Comparison of ENCODE assay signal across 13 cellular contexts in the genomic region with DNA sequence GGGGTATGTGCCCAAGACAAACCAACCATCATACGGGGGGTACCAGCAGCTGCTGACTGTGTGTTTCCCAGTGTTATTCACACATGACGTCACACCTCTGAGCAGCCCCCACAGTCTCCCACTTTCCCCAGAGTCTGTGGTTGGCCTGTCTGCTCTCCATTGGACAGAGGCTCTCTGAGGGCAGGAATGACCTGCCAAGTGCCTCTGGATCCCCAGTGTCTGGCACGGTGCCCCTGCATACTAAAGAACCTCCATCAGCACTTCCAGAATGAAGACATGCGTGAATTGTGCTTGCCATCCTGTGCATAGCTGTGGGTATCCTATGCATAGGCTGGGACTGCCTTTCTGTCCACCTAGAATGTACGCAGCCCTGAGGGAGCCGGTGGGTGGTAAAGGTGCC. TPM values are rescaled to one million over a fixed set of nuclear protein-coding genes. Genes with fewer than 3 reads are reported as not detected.
DNase-seq lines count a peak whose midpoint lies in the region; ATAC-seq and TF ChIP-seq lines count a peak whose summit lies in the region.
"Had no signal": no experiment of that assay in that cellular context is flagged by ENCODE, and none has a peak within 500 bp of the region (broad histone marks: within the 10 kb centered on the region; RNA-seq: fewer than 3 reads in every experiment).

No MANE protein-coding gene starts in this region.

- H3K27me3 ChIP-seq in KMS-11 (ENCODE audit: insufficient read depth, low read depth) (no peaks in the 10 kb centered on the region), neuronal stem cell (ENCODE audit: control insufficient read depth in 3 of 3, insufficient read depth in 3 of 3, low read depth in 1 of 3, low read length in 3 of 3) (peaks cover 0 to 39% (median 0%) of the 10 kb centered on the region in 3 experiments)

- no peak overlapping the region for H2BK5ac ChIP-seq in neuronal stem cell (ENCODE audit: low read length)

- H2AFZ ChIP-seq in KMS-11 (ENCODE audit: low read depth) (peak overlapping the region; percentile 44), neuronal stem cell (ENCODE audit: low read length) (no peak overlapping the region)

- no peak overlapping the region for H3K23ac ChIP-seq in neuronal stem cell (ENCODE audit: low read depth, low read length, poor library complexity)

- no peaks in the 10 kb centered on the region for H3K79me1 ChIP-seq in neuronal stem cell (ENCODE audit: low read depth, low read length)

- no peak overlapping the region for H2AK5ac ChIP-seq in neuronal stem cell (ENCODE audit: low read depth, low read length)

- DNase-seq in AG10803 (ENCODE audit: low read depth) (peak; percentile 54), coronary artery (ENCODE audit: low spot score) (no peak), neuronal stem cell (ENCODE audit: low spot score) (no peak), NCI-H2081 treated with DMSO at 0.1 percent for 48 hours (lab: John Stamatoyannopoulos, UW) (no peak), mucosa of gallbladder (ENCODE audit: low spot score) (no peak)
- DNase-seq in stimulated activated CD4-positive, alpha-beta T cell treated with anti-CD3 and anti-CD28 coated beads, Interleukin-12 subunit alpha, Interleukin-12 subunit beta, amount 100 ng/mL, for 4 hours = no peak

- no CpG with 5 or more reads among the region's 6 CpGs for WGBS in neuronal stem cell (ENCODE audit: extremely low coverage in 2 of 2, insufficient read length in 2 of 2, insufficient replicate concordance in 1 of 2), 2 donors

- no peak overlapping the region for H4K91ac ChIP-seq in neuronal stem cell (ENCODE audit: low read depth, low read length, poor library complexity)

- no peak overlapping the region for H3K14ac ChIP-seq in neuronal stem cell (ENCODE audit: low read length)

- no peak overlapping the region for H4K8ac ChIP-seq in neuronal stem cell (ENCODE audit: low read depth, low read length)

- H2BK12ac ChIP-seq in neuronal stem cell (ENCODE audit: low read length) = no peak overlapping the region

- no peak overlapping the region for H3K18ac ChIP-seq in neuronal stem cell (ENCODE audit: low read length)

- no peaks in the 10 kb centered on the region for H3K9me3 ChIP-seq in neuronal stem cell (replicated peaks in 1 of 2; ENCODE audit: control insufficient read depth in 2 of 2, insufficient read depth in 1 of 2, low read depth in 1 of 2, low read length in 2 of 2)
- H3K9me3 ChIP-seq: HAP-1 had no signal

- no peaks in the 10 kb centered on the region for H4K20me1 ChIP-seq in KMS-11 (ENCODE audit: insufficient read depth)

- no peak overlapping the region for H2BK120ac ChIP-seq in neuronal stem cell (ENCODE audit: low read depth, low read length)

- no peak overlapping the region for H3K4me2 ChIP-seq in KMS-11
- no peak overlapping the region for H3K4me2 ChIP-seq in neuronal stem cell (ENCODE audit: insufficient read depth, low read length, poor library complexity, severe bottlenecking)

- H3K4me1 ChIP-seq in KMS-11 (ENCODE audit: low read depth, poor library complexity, severe bottlenecking) (no peaks in the 10 kb centered on the region), neuronal stem cell (ENCODE audit: control insufficient read depth in 2 of 2, insufficient read depth in 1 of 2, low read depth in 1 of 2, low read length in 2 of 2) (peaks cover 2 to 12% of the 10 kb centered on the region in 2 donors)

- ATAC-seq in HG03280 (IDR thresholded peaks at IDR 0.05; ENCODE audit: unreplicated experiment) = no peak

- no peak overlapping the region for H3K27ac ChIP-seq in KMS-11
- peak overlapping the region; percentile 84 for H3K27ac ChIP-seq in coronary artery
- no peak overlapping the region for H3K27ac ChIP-seq in neuronal stem cell (replicated peaks; ENCODE audit: low read length)

- no peak overlapping the region for H3K4me3 ChIP-seq in AG10803 (ENCODE audit: low read length)
- no peak overlapping the region for H3K4me3 ChIP-seq in KMS-11 (IDR thresholded peaks at IDR 0.05; ENCODE audit: insufficient read depth, low read depth, low read length)
- H3K4me3 ChIP-seq in coronary artery = no peak overlapping the region
- H3K4me3 ChIP-seq in neuronal stem cell (ENCODE audit: low read length in 2 of 2) = no peak overlapping the region
- H3K4me3 ChIP-seq: HAP-1 had no signal

- H3K79me2 ChIP-seq in KMS-11 (ENCODE audit: insufficient read depth, low read depth) = no peaks in the 10 kb centered on the region

- peak overlapping the region; percentile 39 for H2BK15ac ChIP-seq in neuronal stem cell (ENCODE audit: low read length)

- H3K9ac ChIP-seq in KMS-11 (no peak overlapping the region), neuronal stem cell (ENCODE audit: low read depth, low read length, poor library complexity) (no peak overlapping the region)

- H3K4ac ChIP-seq in neuronal stem cell (ENCODE audit: low read length) = no peak overlapping the region

- TF ChIP-seq CTCF in AG10803 (conservative IDR thresholded peaks at IDR 0.05; ENCODE audit: low read length) = no peak
- no peak for TF ChIP-seq CTCF in KMS-11 (conservative IDR thresholded peaks at IDR 0.05; ENCODE audit: low read depth, low read length)
- no peak for TF ChIP-seq CTCF in coronary artery (IDR thresholded peaks at IDR 0.05)

- no peaks in the 10 kb centered on the region for H3K36me3 ChIP-seq in KMS-11 (ENCODE audit: insufficient read depth)
- H3K36me3 ChIP-seq in neuronal stem cell (replicated peaks in 1 of 2; ENCODE audit: control insufficient read depth in 2 of 2, insufficient read depth in 2 of 2, low read length in 2 of 2) = no peaks in the 10 kb centered on the region
- H3K36me3 ChIP-seq: HAP-1 had no signal

RNA-seq across cellular contexts. Expression of gene CCDC9B, which starts 3.5 kb away (rescaled TPM):
- polyA plus RNA-seq in neuronal stem cell (2013, experiment 1 of 2) = 0.13 TPM
- 0.08 TPM for polyA plus RNA-seq in neuronal stem cell (2013, experiment 2 of 2)
- total RNA-seq in mucosa of gallbladder = 107 TPM

RNA-seq across cellular contexts. Expression of gene PHGR1, which starts 6.6 kb away (rescaled TPM):
- polyA plus RNA-seq in neuronal stem cell (2013, experiment 1 of 2) = not detected
- polyA plus RNA-seq in neuronal stem cell (2013, experiment 2 of 2) = not detected
- 9.1 TPM for total RNA-seq in mucosa of gallbladder
- total RNA-seq: activated B cell treated with CpG ODN at 0.5 μM for 24 hours; naive thymus-derived CD8-positive, alpha-beta T cell; OCI-LY7; renal cortical epithelial cell had no signal
- polyA plus RNA-seq: naive thymus-derived CD8-positive, alpha-beta T cell had no signal

RNA-seq across cellular contexts. Expression of gene DISP2, which starts 13.8 kb away (rescaled TPM):
- 0.18 TPM for polyA plus RNA-seq in neuronal stem cell (2013, experiment 1 of 2)
- 0.25 TPM for polyA plus RNA-seq in neuronal stem cell (2013, experiment 2 of 2)
- 3.5 TPM for total RNA-seq in mucosa of gallbladder

RNA-seq across cellular contexts. Expression of gene INAFM2, which starts 20.7 kb away (rescaled TPM):
- 12.8 TPM for polyA plus RNA-seq in neuronal stem cell (2013, experiment 1 of 2)
- polyA plus RNA-seq in neuronal stem cell (2013, experiment 2 of 2) = 13.4 TPM
- 44.2 TPM for total RNA-seq in mucosa of gallbladder

RNA-seq across cellular contexts. Expression of gene PLCB2, which starts 36.5 kb away (rescaled TPM):
- polyA plus RNA-seq in neuronal stem cell (2013, experiment 1 of 2) = 3.7 TPM
- 3.2 TPM for polyA plus RNA-seq in neuronal stem cell (2013, experiment 2 of 2)
- 36.4 TPM for total RNA-seq in mucosa of gallbladder
- total RNA-seq: renal cortical epithelial cell had no signal

Comparison
In these comparisons a context has a peak if more than half of its experiments do, and no peak if none do; other contexts are left out.
1. H3K27ac ChIP-seq: peak in coronary artery (2 of 2); none in KMS-11 (single experiment) and neuronal stem cell (single experiment).